ENCODE assay signal across 17 cellular contexts in the genomic region with DNA sequence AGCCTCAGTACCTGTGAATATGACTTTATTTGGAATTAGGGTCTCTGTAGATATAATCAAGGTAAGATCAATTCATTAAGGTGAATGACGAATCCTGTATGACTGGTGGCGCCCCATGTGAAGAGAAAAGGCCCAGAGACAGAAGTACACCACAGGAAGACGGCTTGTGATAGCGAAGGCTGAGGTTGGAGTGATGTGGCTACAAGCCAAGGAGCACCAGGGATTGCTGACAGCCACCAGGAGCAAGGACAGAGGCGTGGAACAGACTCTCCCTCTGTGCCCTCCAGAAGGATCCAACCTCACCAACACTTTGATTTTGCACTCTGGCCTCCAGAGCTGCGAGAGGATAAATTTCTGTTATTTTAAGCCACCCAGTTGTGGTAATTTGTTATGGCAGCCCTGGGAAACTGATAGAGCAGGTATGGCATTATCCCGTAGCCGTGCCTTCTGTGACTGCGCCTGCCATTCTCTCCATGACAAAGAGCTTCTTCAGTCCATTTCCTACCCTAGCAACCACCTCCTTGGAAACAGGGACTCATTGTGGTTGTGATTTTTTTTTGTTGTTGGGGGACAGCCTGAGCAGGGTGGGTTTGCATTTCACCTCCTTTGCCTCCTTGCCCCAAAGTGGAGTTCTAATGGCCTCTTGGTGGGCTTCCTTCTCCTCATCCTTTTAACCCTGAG. TPM values are rescaled to one million over a fixed set of nuclear protein-coding genes. Genes with fewer than 3 reads are reported as not detected.
DNase-seq lines count a peak whose midpoint lies in the region; ATAC-seq, FAIRE-seq and TF ChIP-seq lines count a peak whose summit lies in the region.
"Had no signal": no experiment of that assay in that cellular context is flagged by ENCODE, and none has a peak within 500 bp of the region (broad histone marks: within the 10 kb centered on the region; RNA-seq: fewer than 3 reads in every experiment).

No MANE protein-coding gene starts in this region.

- H3K4me3 Mint-ChIP-seq in H9 = no peak overlapping the region

- no peak overlapping the region for H2AK5ac ChIP-seq in H9 (ENCODE audit: insufficient read length, low read length)
- H2AK5ac ChIP-seq in neuronal stem cell (ENCODE audit: low read depth, low read length) = no peak overlapping the region

- H3K27me3 Mint-ChIP-seq in H9 (ENCODE audit: low read depth) = no peaks in the 10 kb centered on the region

- H2AFZ ChIP-seq in H9 (ENCODE audit: low read length) (no peak overlapping the region), K562 (ENCODE audit: low read depth, low read length) (no peak overlapping the region), neuronal stem cell (ENCODE audit: low read length) (no peak overlapping the region)

- H3K79me2 ChIP-seq in H9 (ENCODE audit: insufficient read depth, low read length) (no peaks in the 10 kb centered on the region), K562 (ENCODE audit: control insufficient read depth, insufficient read depth, low read length) (no peaks in the 10 kb centered on the region)

- no peak overlapping the region for H3T11ph ChIP-seq in H9 (ENCODE audit: low read length)

- no peak for TF ChIP-seq CTCF in BE2C (IDR thresholded peaks at IDR 0.05; ENCODE audit: low read depth, low read length)
- TF ChIP-seq CTCF in H9 (conservative IDR thresholded peaks at IDR 0.05) = no peak
- TF ChIP-seq CTCF in K562 (IDR thresholded peaks at IDR 0.05 in 2 of 3, conservative IDR thresholded peaks at IDR 0.05 in 1 of 3; ENCODE audit: insufficient read depth in 2 of 3, low read depth in 1 of 3, low read length in 3 of 3) = no peak
- TF ChIP-seq CTCF in stomach (IDR thresholded peaks at IDR 0.05) = no peak

- DNase-seq in BE2C (peak; percentile 24), H9 (peak; percentile 43), K562 (ENCODE audit: extremely low read depth in 1 of 4, low spot score in 3 of 4) (peak in 1 of 4 experiments; percentile 42), neuronal stem cell (ENCODE audit: low spot score) (no peak), COLO668 (lab: John Stamatoyannopoulos, UW; ENCODE audit: unreplicated experiment) (no peak), caudate nucleus (lab: John Stamatoyannopoulos, UW) (no peak), stomach (no peak)
- DNase-seq: DMS79, GF-D8, KBM-7, NCI-H1048, NCI-H2107, NCI-H446 treated with DMSO at 0.1 percent for 48 hours, RPMI8226, SJCRH30 had no signal

- H3K79me1 ChIP-seq in H9 (ENCODE audit: insufficient read depth, low read depth, low read length, poor library complexity, severe bottlenecking) (no peaks in the 10 kb centered on the region), neuronal stem cell (ENCODE audit: low read depth, low read length) (peaks cover 5% of the 10 kb centered on the region)

- no peak overlapping the region for H2BK120ac ChIP-seq in H9 (ENCODE audit: low read depth, low read length, poor library complexity, severe bottlenecking)
- H2BK120ac ChIP-seq in neuronal stem cell (ENCODE audit: low read depth, low read length) = no peak overlapping the region

- H3K9me1 ChIP-seq in K562 (ENCODE audit: control insufficient read depth, insufficient read depth, low read length) = no peaks in the 10 kb centered on the region

- H3K23ac ChIP-seq in H9 (ENCODE audit: insufficient read length, low read depth, low read length) (no peak overlapping the region), neuronal stem cell (ENCODE audit: low read depth, low read length, poor library complexity) (no peak overlapping the region)

- H2BK20ac ChIP-seq in H9 (ENCODE audit: low read depth, low read length, poor library complexity, severe bottlenecking) = no peak overlapping the region

- in situ Hi-C loops in K562 (cut with MboI) = no loop called here

- no peak overlapping the region for H3K4me3 ChIP-seq in BE2C (ENCODE audit: low read depth, low read length)
- H3K4me3 ChIP-seq in K562 = no peak overlapping the region
- no peak overlapping the region for H3K4me3 ChIP-seq in neuronal stem cell (ENCODE audit: low read length in 2 of 2)
- no peak overlapping the region for H3K4me3 ChIP-seq in stomach
- H3K4me3 ChIP-seq: SJCRH30 had no signal

- TF ChIP-seq POLR2A in K562 (conservative IDR thresholded peaks at IDR 0.05) (no peak), stomach (IDR thresholded peaks at IDR 0.05) (no peak)

- H3K4me1 Mint-ChIP-seq in H9 = peaks cover 28% of the 10 kb centered on the region in 2 experiments

- TF ChIP-seq RAD21 in K562 (CRISPR knock-in tag; conservative IDR thresholded peaks at IDR 0.05 in 1 of 2, IDR thresholded peaks at IDR 0.05 in 1 of 2) = no peak

- H3K36me3 Mint-ChIP-seq in H9 (ENCODE audit: insufficient read depth in 1 of 3, low read depth in 3 of 3) = peaks cover 6 to 16% (median 7%) of the 10 kb centered on the region in 3 experiments; a peak in 6 of 7 replicates

- H2BK5ac ChIP-seq in H9 (ENCODE audit: insufficient read length, low read length) (no peak overlapping the region), neuronal stem cell (ENCODE audit: low read length) (no peak overlapping the region)

- no peak overlapping the region for H3K4ac ChIP-seq in H9 (ENCODE audit: low read depth, low read length)
- H3K4ac ChIP-seq in neuronal stem cell (ENCODE audit: low read length) = no peak overlapping the region

- no peak overlapping the region for H3K9ac ChIP-seq in H9 (ENCODE audit: extremely low read depth, insufficient read length, low read length)
- no peak overlapping the region for H3K9ac ChIP-seq in K562 (ENCODE audit: insufficient read depth in 1 of 2, low read depth in 2 of 2, low read length in 2 of 2)
- H3K9ac ChIP-seq in neuronal stem cell (ENCODE audit: low read depth, low read length, poor library complexity) = no peak overlapping the region

- H3K9me3 ChIP-seq in BE2C = no peaks in the 10 kb centered on the region; the same call in 1 of the 2 replicates
- H3K9me3 ChIP-seq in H9 (ENCODE audit: control insufficient read depth, low read depth, low read length) = no peaks in the 10 kb centered on the region
- no peaks in the 10 kb centered on the region for H3K9me3 ChIP-seq in K562 (replicated peaks; ENCODE audit: control insufficient read depth, insufficient read depth, low read depth, low read length)
- H3K9me3 ChIP-seq in neuronal stem cell (replicated peaks in 1 of 2; ENCODE audit: control insufficient read depth in 2 of 2, insufficient read depth in 1 of 2, low read depth in 1 of 2, low read length in 2 of 2) = no peaks in the 10 kb centered on the region
- H3K9me3 ChIP-seq in stomach = no peaks in the 10 kb centered on the region
- H3K9me3 ChIP-seq: SJCRH30 had no signal

- H3K36me3 ChIP-seq in BE2C = no peaks in the 10 kb centered on the region
- no peaks in the 10 kb centered on the region for H3K36me3 ChIP-seq in K562 (ENCODE audit: control insufficient read depth, insufficient read depth, low read length)
- H3K36me3 ChIP-seq in neuronal stem cell (replicated peaks in 1 of 2; ENCODE audit: control insufficient read depth in 2 of 2, insufficient read depth in 2 of 2, low read length in 2 of 2) = no peaks in the 10 kb centered on the region
- no peaks in the 10 kb centered on the region for H3K36me3 ChIP-seq in stomach
- H3K36me3 ChIP-seq: SJCRH30 had no signal

- whole genome bisulfite sequencing in H9 (ENCODE audit: extremely low coverage, insufficient read length, low lambda C conversion rate) = no CpG with 5 or more reads among the region's 9 CpGs
- WGBS in K562 (ENCODE audit: insufficient coverage, low coverage, missing lambda C conversion rate) = 29% methylated on average over 9 of the region's 9 CpGs
- WGBS in neuronal stem cell (ENCODE audit: extremely low coverage in 2 of 2, insufficient read length in 2 of 2, insufficient replicate concordance in 1 of 2), 2 donors = no CpG with 5 or more reads among the region's 9 CpGs
- WGBS in stomach, 5 donors = 85 to 91% (median 87%) methylated on average over 9 of the region's 9 CpGs

- POLR2A ChIA-PET in K562 (lab: Yijun Ruan, JAX) = no interaction called here

- no peak overlapping the region for H3K4me2 ChIP-seq in H9 (ENCODE audit: insufficient read depth, insufficient read length, low read length)
- no peak overlapping the region for H3K4me2 ChIP-seq in K562 (ENCODE audit: insufficient read depth, low read length)
- H3K4me2 ChIP-seq in neuronal stem cell (ENCODE audit: insufficient read depth, low read length, poor library complexity, severe bottlenecking) = no peak overlapping the region

- H4K5ac ChIP-seq in H9 (ENCODE audit: insufficient read length, low read depth, low read length) = no peak overlapping the region

- H3K14ac ChIP-seq in H9 (ENCODE audit: insufficient read depth, low read length) = no peak overlapping the region
- no peak overlapping the region for H3K14ac ChIP-seq in neuronal stem cell (ENCODE audit: low read length)

- peak overlapping the region; percentile 63 to 80 (median 74) for H3K27ac Mint-ChIP-seq in H9

- H2BK12ac ChIP-seq in H9 (ENCODE audit: insufficient read length, low read depth, low read length) = no peak overlapping the region
- H2BK12ac ChIP-seq in neuronal stem cell (ENCODE audit: low read length) = no peak overlapping the region

- H3K27ac ChIP-seq in H9 (ENCODE audit: insufficient read length, low read depth, low read length) = no peak overlapping the region
- no peak overlapping the region for H3K27ac ChIP-seq in K562 (ENCODE audit: extremely low read depth, low read depth, low read length)
- peak overlapping the region; percentile 56 for H3K27ac ChIP-seq in neuronal stem cell (replicated peaks; ENCODE audit: low read length)
- no peak overlapping the region for H3K27ac ChIP-seq in caudate nucleus (ENCODE audit: low read depth, low read length)
- no peak overlapping the region for H3K27ac ChIP-seq in stomach
- H3K27ac ChIP-seq: HL-60, SJCRH30 had no signal

- CTCF ChIA-PET in K562 (lab: Yijun Ruan, JAX; ENCODE audit: low intra/inter-chr PET ratio) = interaction anchor here (0.7 kb wide), 2 partner anchors 9 to 1199 kb away, joined by 3 read pairs; no protein-coding TSS in a partner anchor

- peak; percentile 77 for ATAC-seq in K562

- no peaks in the 10 kb centered on the region for H3K23me2 ChIP-seq in H9 (ENCODE audit: insufficient read length, low read depth, low read length, poor library complexity, severe bottlenecking)

- H2BK15ac ChIP-seq in H9 (ENCODE audit: low read depth, low read length) (no peak overlapping the region), neuronal stem cell (ENCODE audit: low read length) (no peak overlapping the region)

- H3K27me3 ChIP-seq in BE2C (no peaks in the 10 kb centered on the region), H9 (ENCODE audit: insufficient read depth, low read length) (no peaks in the 10 kb centered on the region), K562 (ENCODE audit: control insufficient read depth in 2 of 2, insufficient read depth in 2 of 2, low read length in 2 of 2) (no peaks in the 10 kb centered on the region), neuronal stem cell (ENCODE audit: control insufficient read depth in 3 of 3, insufficient read depth in 3 of 3, low read depth in 1 of 3, low read length in 3 of 3) (no peaks in the 10 kb centered on the region), stomach (no peaks in the 10 kb centered on the region)
- H3K27me3 ChIP-seq: SJCRH30 had no signal

- no peaks in the 10 kb centered on the region; a peak in 1 of 5 replicates for H3K9me3 Mint-ChIP-seq in H9

- TF ChIP-seq EP300 in K562 (IDR thresholded peaks at IDR 0.05; ENCODE audit: low read length) = no peak
- no peak for TF ChIP-seq EP300 in stomach (IDR thresholded peaks at IDR 0.05)

- intact Hi-C loops in K562 (cut with micrococcal nuclease) = no loop called here
- intact Hi-C loops in stomach (cut with DNase I; ENCODE audit: low total_unique reads) = no loop called here

- FAIRE-seq in K562 (lab: Jason Lieb, UNC) = peak; percentile 68
- FAIRE-seq: GM19239 had no signal

- H3K4me1 ChIP-seq in BE2C (peaks cover 3% of the 10 kb centered on the region; the same call in 1 of the 2 replicates), H9 (ENCODE audit: insufficient read depth, low read length) (peaks cover 4% of the 10 kb centered on the region; the same call in 1 of the 2 replicates), K562 (replicated peaks in 1 of 2; ENCODE audit: control insufficient read depth in 2 of 2, insufficient read depth in 2 of 2, low read length in 2 of 2) (no peaks in the 10 kb centered on the region), neuronal stem cell (ENCODE audit: control insufficient read depth in 2 of 2, insufficient read depth in 1 of 2, low read depth in 1 of 2, low read length in 2 of 2) (peaks cover 5 to 13% of the 10 kb centered on the region in 2 donors), stomach (no peaks in the 10 kb centered on the region)
- H3K4me1 ChIP-seq: SJCRH30 had no signal

- peak overlapping the region; percentile 10 for H3K18ac ChIP-seq in H9 (ENCODE audit: insufficient read length, low read depth, low read length)
- no peak overlapping the region for H3K18ac ChIP-seq in neuronal stem cell (ENCODE audit: low read length)

- no peak overlapping the region for H3K56ac ChIP-seq in H9 (ENCODE audit: insufficient read length, low read depth, low read length)

- H4K20me1 ChIP-seq in H9 (ENCODE audit: control insufficient read depth, insufficient read depth, insufficient read length) (no peaks in the 10 kb centered on the region), K562 (replicated peaks; ENCODE audit: control insufficient read depth, insufficient read depth, low read length) (no peaks in the 10 kb centered on the region)

- no peak overlapping the region for H4K91ac ChIP-seq in H9 (ENCODE audit: insufficient read length, low read depth, low read length)
- no peak overlapping the region for H4K91ac ChIP-seq in neuronal stem cell (ENCODE audit: low read depth, low read length, poor library complexity)

- H4K8ac ChIP-seq in H9 (replicated peaks; ENCODE audit: insufficient read length, low read depth, low read length) (no peak overlapping the region), neuronal stem cell (ENCODE audit: low read depth, low read length) (no peak overlapping the region)

- BruUV-seq in K562 (replicated peaks; lab: Mats Ljungman, UMichigan) = no TSS peak

RNA-seq across cellular contexts. Expression of a gene that starts 29.6 kb away (rescaled TPM):
- polyA plus RNA-seq in BE2C (2012; ENCODE audit: insufficient read depth, insufficient read length, low read depth) = 147 TPM
- total RNA-seq in H9 (2021) = 126 and 128 TPM in 2 replicates
- 22.2 and 40.3 TPM in 2 replicates for total RNA-seq in K562 (2011; cell fraction: chromatin; rRNA removed; ENCODE audit: low replicate concordance)
- total RNA-seq in K562 (2011; cell fraction: nucleolus; rRNA removed) = 21.8 and 28.2 TPM in 2 replicates
- 25.1 and 31.5 TPM in 2 replicates for total RNA-seq in K562 (2011; cell fraction: nucleoplasm; rRNA removed)
- total RNA-seq in K562 (2014; rRNA removed) = 4.2 and 5.5 TPM in 2 replicates
- total RNA-seq in K562 (2014; rRNA removed; fragmentation: Illumina TruSeq; extraction: Trizol) = 2.8 and 3.6 TPM in 2 replicates
- total RNA-seq in K562 (2015; rRNA removed; fragmentation: Illumina TruSeq; extraction: Trizol) = 3.8 and 4.5 TPM in 2 replicates
- 6.8 and 7.3 TPM in 2 replicates for total RNA-seq in K562 (2021)
- 5.2 and 11.2 TPM in 2 replicates for polyA plus RNA-seq in K562 (2011; rRNA removed)
- polyA plus RNA-seq in K562 (2011; cell fraction: cytosol; rRNA removed) = 7.6 and 9.5 TPM in 2 replicates
- polyA plus RNA-seq in K562 (2011; cell fraction: nucleus; rRNA removed) = 20.2 and 31.7 TPM in 2 replicates
- polyA plus RNA-seq in K562 (2012) = 6.4 and 11.6 TPM in 2 replicates
- polyA plus RNA-seq in K562 (2014; fragmentation: Illumina TruSeq; extraction: Trizol) = 3.9 and 4.6 TPM in 2 replicates
- under 1 TPM; 0.20 to 0.24 TPM for polyA plus RNA-seq in K562 (2014; fragmentation: Nextera tagmentation; extraction: Ambion mirVana)
- 4.2 and 4.7 TPM in 2 replicates for polyA plus RNA-seq in K562 (2014; rRNA removed)
- polyA minus RNA-seq in K562 (2011; rRNA and poly(A)+ RNA removed) = 6.3 and 6.5 TPM in 2 replicates
- polyA minus RNA-seq in K562 (2011; cell fraction: cytosol; rRNA and poly(A)+ RNA removed) = 6.1 and 9.0 TPM in 2 replicates
- polyA minus RNA-seq in K562 (2011; cell fraction: nucleus; rRNA and poly(A)+ RNA removed) = 7.5 and 12.9 TPM in 2 replicates
- 43.8 TPM for polyA plus RNA-seq in neuronal stem cell (2013, experiment 1 of 2)
- 43.3 TPM for polyA plus RNA-seq in neuronal stem cell (2013, experiment 2 of 2)
- 10 to 100 TPM in 4 of 5 donors, 1 to 10 TPM in 1; 8.2 to 64.9 (median 28.8) TPM for total RNA-seq in stomach
- polyA plus RNA-seq in stomach = 10 to 100 TPM in 2 of 3 donors, 1 to 10 TPM in 1; 4.0 to 31.1 (median 12.1) TPM

RNA-seq across cellular contexts. Expression of a gene that starts 46.2 kb away (rescaled TPM):
- 42.9 TPM for polyA plus RNA-seq in BE2C (2012; ENCODE audit: insufficient read depth, insufficient read length, low read depth)
- total RNA-seq in H9 (2021) (29.7 TPM in 2 replicates), K562 (2014; rRNA removed) (7.8 and 8.2 TPM in 2 replicates), K562 (2014; rRNA removed; fragmentation: Illumina TruSeq; extraction: Trizol) (3.5 and 5.9 TPM in 2 replicates), K562 (2015; rRNA removed; fragmentation: Illumina TruSeq; extraction: Trizol) (5.7 TPM in 2 replicates), K562 (2021) (12.7 and 14.3 TPM in 2 replicates), stomach (100 to 1,000 TPM in 2 of 5 donors, 10 to 100 TPM in 3; 24.4 to 410 (median 61.1) TPM)
- 66.5 and 104 TPM in 2 replicates for total RNA-seq in K562 (2011; cell fraction: chromatin; rRNA removed; ENCODE audit: low replicate concordance)
- total RNA-seq in K562 (2011; cell fraction: nucleolus; rRNA removed) = 57.0 and 62.8 TPM in 2 replicates
- total RNA-seq in K562 (2011; cell fraction: nucleoplasm; rRNA removed) = 55.2 and 63.2 TPM in 2 replicates
- polyA plus RNA-seq in K562 (2011; rRNA removed) (13.0 and 28.0 TPM in 2 replicates), K562 (2014; fragmentation: Illumina TruSeq; extraction: Trizol) (7.4 and 7.7 TPM in 2 replicates), K562 (2014; fragmentation: Nextera tagmentation; extraction: Ambion mirVana) (1 to 10 TPM; 1.7 to 3.0 TPM), K562 (2014; rRNA removed) (8.5 and 16.2 TPM in 2 replicates), stomach (10 to 100 TPM; 23.5 to 38.5 (median 31.1) TPM)
- 8.8 and 11.0 TPM in 2 replicates for polyA plus RNA-seq in K562 (2011; cell fraction: cytosol; rRNA removed)
- polyA plus RNA-seq in K562 (2011; cell fraction: nucleus; rRNA removed) = 61.4 and 88.8 TPM in 2 replicates
- 10.2 and 26.7 TPM in 2 replicates for polyA plus RNA-seq in K562 (2012)
- polyA minus RNA-seq in K562 (2011; rRNA and poly(A)+ RNA removed) = 8.1 and 12.4 TPM in 2 replicates
- polyA minus RNA-seq in K562 (2011; cell fraction: cytosol; rRNA and poly(A)+ RNA removed) = 4.9 and 7.6 TPM in 2 replicates
- polyA minus RNA-seq in K562 (2011; cell fraction: nucleus; rRNA and poly(A)+ RNA removed) = 13.9 and 24.8 TPM in 2 replicates
- polyA plus RNA-seq in neuronal stem cell (2013, experiment 1 of 2) = 14.2 TPM
- polyA plus RNA-seq in neuronal stem cell (2013, experiment 2 of 2) = 14.7 TPM

RNA-seq across cellular contexts. Expression of a gene that starts 46.4 kb away (rescaled TPM):
- polyA plus RNA-seq in BE2C (2012; ENCODE audit: insufficient read depth, insufficient read length, low read depth) = 294 TPM
- total RNA-seq in H9 (2021) (71.9 and 74.4 TPM in 2 replicates), K562 (2014; rRNA removed) (87.3 and 125 TPM in 2 replicates), K562 (2014; rRNA removed; fragmentation: Illumina TruSeq; extraction: Trizol) (95.4 and 98.5 TPM in 2 replicates), K562 (2015; rRNA removed; fragmentation: Illumina TruSeq; extraction: Trizol) (121 and 125 TPM in 2 replicates), K562 (2021) (254 and 262 TPM in 2 replicates), stomach (10 to 100 TPM in 2 of 5 donors, 1 to 10 TPM in 3; 3.5 to 28.1 (median 8.8) TPM)
- 55.0 and 103 TPM in 2 replicates for total RNA-seq in K562 (2011; cell fraction: chromatin; rRNA removed; ENCODE audit: low replicate concordance)
- total RNA-seq in K562 (2011; cell fraction: nucleolus; rRNA removed) = 75.3 and 93.7 TPM in 2 replicates
- total RNA-seq in K562 (2011; cell fraction: nucleoplasm; rRNA removed) = 73.5 and 75.7 TPM in 2 replicates
- polyA plus RNA-seq in K562 (2011; rRNA removed) (80.6 and 130 TPM in 2 replicates), K562 (2014; fragmentation: Illumina TruSeq; extraction: Trizol) (195 and 200 TPM in 2 replicates), K562 (2014; fragmentation: Nextera tagmentation; extraction: Ambion mirVana) (100 to 1,000 TPM in 1 of 2 experiments, 10 to 100 TPM in 1; 63.1 to 130 TPM), K562 (2014; rRNA removed) (131 and 157 TPM in 2 replicates), stomach (10 to 100 TPM; 40.0 to 74.8 (median 49.8) TPM)
- polyA plus RNA-seq in K562 (2011; cell fraction: cytosol; rRNA removed) = 93.9 and 148 TPM in 2 replicates
- 109 and 125 TPM in 2 replicates for polyA plus RNA-seq in K562 (2011; cell fraction: nucleus; rRNA removed)
- polyA plus RNA-seq in K562 (2012) = 159 and 194 TPM in 2 replicates
- 55.0 and 56.7 TPM in 2 replicates for polyA minus RNA-seq in K562 (2011; rRNA and poly(A)+ RNA removed)
- 65.4 and 78.7 TPM in 2 replicates for polyA minus RNA-seq in K562 (2011; cell fraction: cytosol; rRNA and poly(A)+ RNA removed)
- 19.1 and 29.4 TPM in 2 replicates for polyA minus RNA-seq in K562 (2011; cell fraction: nucleus; rRNA and poly(A)+ RNA removed)
- polyA plus RNA-seq in neuronal stem cell (2013, experiment 1 of 2) = 46.8 TPM
- 50.0 TPM for polyA plus RNA-seq in neuronal stem cell (2013, experiment 2 of 2)

RNA-seq across cellular contexts. Expression of a gene that starts 52.0 kb away (rescaled TPM):
- 25.9 TPM for polyA plus RNA-seq in BE2C (2012; ENCODE audit: insufficient read depth, insufficient read length, low read depth)
- total RNA-seq in H9 (2021) (23.5 and 24.5 TPM in 2 replicates), K562 (2014; rRNA removed) (8.6 and 10.9 TPM in 2 replicates), K562 (2014; rRNA removed; fragmentation: Illumina TruSeq; extraction: Trizol) (3.7 and 4.8 TPM in 2 replicates), K562 (2015; rRNA removed; fragmentation: Illumina TruSeq; extraction: Trizol) (8.0 and 8.3 TPM in 2 replicates), K562 (2021) (13.5 and 14.7 TPM in 2 replicates), stomach (10 to 100 TPM in 4 of 5 donors, 1 to 10 TPM in 1; 9.9 to 26.1 (median 14.1) TPM)
- 70.4 and 175 TPM in 2 replicates for total RNA-seq in K562 (2011; cell fraction: chromatin; rRNA removed; ENCODE audit: low replicate concordance)
- total RNA-seq in K562 (2011; cell fraction: nucleolus; rRNA removed) = 86.6 and 96.7 TPM in 2 replicates
- total RNA-seq in K562 (2011; cell fraction: nucleoplasm; rRNA removed) = 50.5 and 66.0 TPM in 2 replicates
- polyA plus RNA-seq in K562 (2011; rRNA removed) (20.1 and 40.1 TPM in 2 replicates), K562 (2014; fragmentation: Illumina TruSeq; extraction: Trizol) (10.2 and 10.4 TPM in 2 replicates), K562 (2014; fragmentation: Nextera tagmentation; extraction: Ambion mirVana) (under 1 TPM; 0.44 to 0.74 TPM), K562 (2014; rRNA removed) (11.9 and 14.3 TPM in 2 replicates), stomach (1 to 10 TPM; 4.4 to 5.9 (median 4.7) TPM)
- 28.7 and 31.1 TPM in 2 replicates for polyA plus RNA-seq in K562 (2011; cell fraction: cytosol; rRNA removed)
- 166 and 186 TPM in 2 replicates for polyA plus RNA-seq in K562 (2011; cell fraction: nucleus; rRNA removed)
- 16.0 and 41.6 TPM in 2 replicates for polyA plus RNA-seq in K562 (2012)
- polyA minus RNA-seq in K562 (2011; rRNA and poly(A)+ RNA removed) = 23.5 and 28.2 TPM in 2 replicates
- polyA minus RNA-seq in K562 (2011; cell fraction: cytosol; rRNA and poly(A)+ RNA removed) = 16.0 and 23.6 TPM in 2 replicates
- polyA minus RNA-seq in K562 (2011; cell fraction: nucleus; rRNA and poly(A)+ RNA removed) = 33.4 and 49.4 TPM in 2 replicates
- 16.9 TPM for polyA plus RNA-seq in neuronal stem cell (2013, experiment 1 of 2)
- 16.9 TPM for polyA plus RNA-seq in neuronal stem cell (2013, experiment 2 of 2)

Comparison
In these comparisons a context has a peak if more than half of its experiments do, and no peak if none do; other contexts are left out.
1. DNase-seq: peak in BE2C (single experiment) and H9 (single experiment); none in neuronal stem cell (single experiment), COLO668 (single experiment), caudate nucleus (0 of 61) and stomach (single experiment).